1 cellular context compared by ENCODE assay signal in genomic region chr11:2747236-2748015, GRCh38.
TF ChIP-seq lines count a peak whose summit lies in the region.

No MANE protein-coding gene starts in this region.

TF ChIP-seq in K562, 482 proteins besides CTCF, POLR2A, EP300 and RAD21:
- TF ChIP-seq ZBTB7A (IDR thresholded peaks at IDR 0.05; ENCODE audit: borderline replicate concordance, control insufficient read depth, low read depth, low read length) (peak; percentile 2; the same call in 1 of the 2 replicates), HEY1 (CRISPR knock-in tag; IDR thresholded peaks at IDR 0.05; ENCODE audit: borderline replicate concordance) (no peak), GATA2 (CRISPR knock-in tag; IDR thresholded peaks at IDR 0.05) (peak; percentile 63), KDM2B (CRISPR knock-in tag; IDR thresholded peaks at IDR 0.05) (no peak), FOXJ3 (CRISPR knock-in tag; IDR thresholded peaks at IDR 0.05) (no peak), CBFA2T3 (IDR thresholded peaks at IDR 0.05) (peak; percentile 35; the same call in 1 of the 2 replicates), ARID1B (IDR thresholded peaks at IDR 0.05) (peak; percentile 49; the same call in 1 of the 2 replicates), CXXC5 (CRISPR knock-in tag; IDR thresholded peaks at IDR 0.05) (peak; percentile 46), CEBPG (CRISPR knock-in tag; IDR thresholded peaks at IDR 0.05) (no peak), CEBPG (tag; conservative IDR thresholded peaks at IDR 0.05 in 1 of 2, IDR thresholded peaks at IDR 0.05 in 1 of 2) (0 out of 4 replicates have a peak, but pooled peaks of 1 of the 2 experiments have one; percentile 9), CEBPB (tag; IDR thresholded peaks at IDR 0.05) (peak; percentile 76), ZFP36 (IDR thresholded peaks at IDR 0.05; ENCODE audit: low read depth, low read length, partially characterized antibody) (peak; percentile 42), PHTF2 (CRISPR knock-in tag; IDR thresholded peaks at IDR 0.05) (no peak), TCF3 (CRISPR knock-in tag; IDR thresholded peaks at IDR 0.05) (0 out of 2 replicates have a peak, but pooled peaks have one; percentile 14), GATAD2A (IDR thresholded peaks at IDR 0.05) (peak; percentile 43; the same call in 1 of the 2 replicates), SMARCA4 (IDR thresholded peaks at IDR 0.05) (0 out of 2 replicates have a peak, but pooled peaks have one; percentile 37), DPF2 (IDR thresholded peaks at IDR 0.05) (peak; percentile 43; the same call in 1 of the 2 replicates)
